Comparison of ENCODE assay signal across 28 cellular contexts in the genomic region with DNA sequence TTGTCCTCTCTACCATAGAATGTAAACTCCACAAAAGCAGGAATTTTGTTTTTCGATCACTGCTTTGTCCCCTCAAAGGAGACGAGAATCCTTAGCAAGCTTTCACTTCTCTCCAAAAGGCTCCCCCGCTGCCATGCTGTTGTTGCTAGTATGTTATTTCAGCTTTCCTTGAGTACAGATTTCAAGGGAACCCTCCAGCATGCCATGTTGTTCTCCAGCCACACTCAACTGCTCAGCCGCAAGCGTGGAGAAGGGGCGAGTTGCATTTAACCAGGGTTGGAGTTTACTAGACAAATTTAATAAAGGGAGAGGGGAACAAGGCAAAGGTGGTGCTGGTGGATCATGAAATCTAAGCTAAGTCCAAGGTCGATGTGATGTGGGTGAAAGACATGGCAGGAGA.
"Had no signal": no experiment of that assay in that cellular context is flagged by ENCODE, and none has a peak within 500 bp of the region (broad histone marks: within the 10 kb centered on the region; RNA-seq: fewer than 3 reads in every experiment).

No MANE protein-coding gene starts in this region.

- H3K27me3 Mint-ChIP-seq: naive thymus-derived CD8-positive, alpha-beta T cell; progenitor cell of endocrine pancreas; stimulated activated naive B cell treated with anti-CD40 and anti-IgM and Interleukin-4, amounts not matched to agents 10 μg/mL and 1 μg/mL and 100 μg/mL, for 72 hours; stimulated activated naive CD8-positive, alpha-beta T cell treated with anti-CD3 and anti-CD28 coated beads, Interleukin-15, Interleukin-2, amounts not matched to agents 100 ng/mL and 50 ng/mL, for 24 hours; type B pancreatic cell had no signal

- H3K9ac ChIP-seq: neural progenitor cell, parathyroid adenoma had no signal

- H3K27ac Mint-ChIP-seq: naive thymus-derived CD8-positive, alpha-beta T cell; natural killer cell treated with Interleukin-12 subunit alpha and Interleukin-12 subunit beta and Interleukin-15 and Interleukin-18, amount 100 ng/mL, for 72 hours; neural progenitor cell; progenitor cell of endocrine pancreas; stimulated activated effector memory CD8-positive, alpha-beta T cell treated with anti-CD3 and anti-CD28 coated beads, Interleukin-12 subunit alpha, Interleukin-12 subunit beta, amount 100 ng/mL, for 72 hours; stimulated activated naive B cell treated with anti-CD40 and anti-IgM and Interleukin-4, amounts not matched to agents 10 μg/mL and 1 μg/mL and 100 μg/mL, for 72 hours; stimulated activated naive CD8-positive, alpha-beta T cell treated with anti-CD3 and anti-CD28 coated beads, Interleukin-15, Interleukin-2, amounts not matched to agents 100 ng/mL and 50 ng/mL, for 24 hours; type B pancreatic cell had no signal

- FAIRE-seq: small intestine had no signal

- H3K4me1 ChIP-seq: neural progenitor cell, parathyroid adenoma, psoas muscle, right lobe of liver, sigmoid colon, stomach, tibial artery, transverse colon, upper lobe of right lung, uterus had no signal

- H3K4me3 Mint-ChIP-seq: naive thymus-derived CD8-positive, alpha-beta T cell; natural killer cell treated with Interleukin-12 subunit alpha and Interleukin-12 subunit beta and Interleukin-15 and Interleukin-18, amount 100 ng/mL, for 72 hours; neural progenitor cell; stimulated activated effector memory CD8-positive, alpha-beta T cell treated with anti-CD3 and anti-CD28 coated beads, Interleukin-12 subunit alpha, Interleukin-12 subunit beta, amount 100 ng/mL, for 72 hours; stimulated activated naive B cell treated with anti-CD40 and anti-IgM and Interleukin-4, amounts not matched to agents 10 μg/mL and 1 μg/mL and 100 μg/mL, for 72 hours; stimulated activated naive CD8-positive, alpha-beta T cell treated with anti-CD3 and anti-CD28 coated beads, Interleukin-15, Interleukin-2, amounts not matched to agents 100 ng/mL and 50 ng/mL, for 24 hours; type B pancreatic cell had no signal

- H3K4me1 Mint-ChIP-seq: neural progenitor cell had no signal

- H3K4me2 ChIP-seq: neural progenitor cell had no signal

- ATAC-seq: naive thymus-derived CD8-positive, alpha-beta T cell; natural killer cell treated with Interleukin-12 subunit alpha and Interleukin-12 subunit beta and Interleukin-15 and Interleukin-18, amount 100 ng/mL, for 72 hours; psoas muscle; right cardiac atrium; stimulated activated effector memory CD8-positive, alpha-beta T cell treated with anti-CD3 and anti-CD28 coated beads, Interleukin-12 subunit alpha, Interleukin-12 subunit beta, amount 100 ng/mL, for 72 hours; stimulated activated naive B cell treated with anti-CD40 and anti-IgM and Interleukin-4, amounts not matched to agents 10 μg/mL and 1 μg/mL and 100 μg/mL, for 72 hours; upper lobe of right lung had no signal

- H3K27ac ChIP-seq: neural progenitor cell, ovary, parathyroid adenoma, psoas muscle, right lobe of liver, sigmoid colon, stomach, thoracic aorta, tibial artery, transverse colon, upper lobe of right lung, uterus had no signal

- H2AFZ ChIP-seq: neural progenitor cell, parathyroid adenoma had no signal

- H3K27me3 ChIP-seq: neural progenitor cell, ovary, right lobe of liver, sigmoid colon, stomach, tibial artery, transverse colon, upper lobe of right lung, uterus had no signal

- H3K9me3 ChIP-seq: ovary, psoas muscle, right lobe of liver, sigmoid colon, stomach, thoracic aorta, tibial artery, transverse colon, upper lobe of right lung, uterus had no signal

- H3K36me3 ChIP-seq: neural progenitor cell, ovary, transverse colon, uterus had no signal

- DNase-seq: naive thymus-derived CD8-positive, alpha-beta T cell; occipital lobe; ovary; posterior cingulate gyrus; psoas muscle; right cardiac atrium; right lobe of liver; sigmoid colon; small intestine; stimulated activated CD4-positive, alpha-beta T cell treated with anti-CD3 and anti-CD28 coated beads, Interleukin-15, amount 100 ng/mL, for 24 hours; stimulated activated CD4-positive, alpha-beta T cell treated with anti-CD3 and anti-CD28 coated beads, Interleukin-2, amount 100 ng/mL, for 24 hours; stimulated activated CD4-positive, alpha-beta T cell treated with anti-CD3 and anti-CD28 coated beads, Interleukin-2, amount 100 ng/mL, for 48 hours; stimulated activated CD4-positive, alpha-beta T cell treated with anti-CD3 and anti-CD28 coated beads, Interleukin-4, amount 100 ng/mL, for 24 hours; stimulated activated naive B cell treated with anti-CD40 and anti-IgM and Interleukin-4, amounts not matched to agents 10 μg/mL and 1 μg/mL and 100 μg/mL, for 72 hours; stimulated activated naive CD4-positive, alpha-beta T cell treated with Interleukin-2 at 50 U/mL for 16 hours; stomach; tibial artery; transverse colon; upper lobe of right lung; uterus had no signal

- H3K79me2 ChIP-seq: parathyroid adenoma had no signal

- H3K9me3 Mint-ChIP-seq: naive thymus-derived CD8-positive, alpha-beta T cell; natural killer cell treated with Interleukin-12 subunit alpha and Interleukin-12 subunit beta and Interleukin-15 and Interleukin-18, amount 100 ng/mL, for 72 hours; stimulated activated effector memory CD8-positive, alpha-beta T cell treated with anti-CD3 and anti-CD28 coated beads, Interleukin-12 subunit alpha, Interleukin-12 subunit beta, amount 100 ng/mL, for 72 hours; stimulated activated naive B cell treated with anti-CD40 and anti-IgM and Interleukin-4, amounts not matched to agents 10 μg/mL and 1 μg/mL and 100 μg/mL, for 72 hours; stimulated activated naive CD8-positive, alpha-beta T cell treated with anti-CD3 and anti-CD28 coated beads, Interleukin-15, Interleukin-2, amounts not matched to agents 100 ng/mL and 50 ng/mL, for 24 hours; type B pancreatic cell had no signal

- H3K4me3 ChIP-seq: neural progenitor cell, ovary, psoas muscle, right lobe of liver, sigmoid colon, stomach, thoracic aorta, tibial artery, transverse colon, upper lobe of right lung, uterus had no signal
